In genomic region chr14:23481992-23482813, GRCh38 we compare ENCODE assay signal across 19 cellular contexts. TPM values are rescaled to one million over a fixed set of nuclear protein-coding genes. Genes with fewer than 3 reads are reported as not detected.
A peak's percentile ranks its signal among the peaks of the same experiment; 100 is the strongest.
DNase-seq lines count a peak whose midpoint lies in the region; FAIRE-seq and TF ChIP-seq lines count a peak whose summit lies in the region.
"Had no signal": no experiment of that assay in that cellular context is flagged by ENCODE, and none has a peak within 500 bp of the region (broad histone marks: within the 10 kb centered on the region; RNA-seq: fewer than 3 reads in every experiment).

No MANE protein-coding gene starts in this region.

- no peak overlapping the region for H3K14ac ChIP-seq in H1 (ENCODE audit: insufficient read length)

- CTCF ChIA-PET in H1 (lab: Charles Lee; ENCODE audit: partially characterized antibody), result interaction anchor here (0.6 to 26.8 kb wide), 21 partner anchors 8 to 429 kb away, joined by 3 to 2092 read pairs (median 3); partner anchors contain the start of genes AP1G2, THTPA and ZFHX2

- H3K27ac Mint-ChIP-seq in neural progenitor cell, result no peak overlapping the region
- H3K27ac Mint-ChIP-seq: effector memory CD8-positive, alpha-beta T cell had no signal

- TF ChIP-seq POLR2A in H1 (IDR thresholded peaks at IDR 0.05; ENCODE audit: control extremely low read depth in 1 of 2, low read depth in 2 of 2, low read length in 2 of 2), result no peak
- TF ChIP-seq POLR2A in prostate gland (IDR thresholded peaks at IDR 0.05), result no peak

- H3K18ac ChIP-seq in H1 (ENCODE audit: extremely low read depth, low read length), result peak overlapping the region; percentile 92

- intact Hi-C loops in prostate gland (cut with DNase I), result no loop called here
- intact Hi-C loops in tibial artery (cut with DNase I; ENCODE audit: low total_unique reads), result no loop called here

- H3K23ac ChIP-seq in H1 (ENCODE audit: insufficient read length), result no peak overlapping the region

- peaks cover 53% of the 10 kb centered on the region for H3K4me1 Mint-ChIP-seq in neural progenitor cell

- peak overlapping the region; percentile 69 for H2BK12ac ChIP-seq in H1 (ENCODE audit: low read depth, low read length)

- H4K8ac ChIP-seq in H1 (ENCODE audit: extremely low read depth, insufficient read depth, low read length), result no peak overlapping the region

- peak overlapping the region; percentile 83 for H3K4ac ChIP-seq in H1 (replicated peaks; ENCODE audit: insufficient read length, low read depth, low read length)

- H2BK5ac ChIP-seq in H1 (ENCODE audit: low read depth, low read length), result peak overlapping the region; percentile 95

- WGBS in H1 (ENCODE audit: extremely low coverage in 1 of 2, insufficient coverage in 1 of 2, insufficient read length in 1 of 2, insufficient replicate concordance in 2 of 2, low coverage in 1 of 2, low lambda C conversion rate in 2 of 2, missing lambda C conversion rate in 1 of 2), 2 experiments, result 52% methylated on average over 7 of the region's 7 CpGs; no CpG with 5 or more reads in 1 of the 2 experiments
- WGBS in prostate gland, result 63% methylated on average over 7 of the region's 7 CpGs

- H3K4me3 Mint-ChIP-seq in neural progenitor cell, result peak overlapping the region; percentile 26
- H3K4me3 Mint-ChIP-seq: effector memory CD8-positive, alpha-beta T cell had no signal

- H3K27me3 ChIP-seq in H1 (replicated peaks in 1 of 4; ENCODE audit: control insufficient read depth in 3 of 4, extremely low read depth in 1 of 4, insufficient read depth in 3 of 4, low read length in 3 of 4), result no peaks in the 10 kb centered on the region
- H3K27me3 ChIP-seq in neural progenitor cell, result no peaks in the 10 kb centered on the region
- H3K27me3 ChIP-seq in prostate gland (replicated peaks; ENCODE audit: insufficient read depth), result no peaks in the 10 kb centered on the region
- no peaks in the 10 kb centered on the region for H3K27me3 ChIP-seq in tibial artery
- H3K27me3 ChIP-seq: brain microvascular endothelial cell, ovary, spleen had no signal

- H3K79me2 ChIP-seq in H1 (ENCODE audit: control insufficient read depth in 1 of 2, insufficient read depth in 2 of 2, low read length in 2 of 2) (no peaks in the 10 kb centered on the region), neural progenitor cell (ENCODE audit: low read depth) (no peaks in the 10 kb centered on the region)

- POLR2A ChIA-PET in H1 (lab: Charles Lee; ENCODE audit: partially characterized antibody), result interaction anchor here (0.5 to 22.8 kb wide), 15 partner anchors 10 to 487 kb away, joined by 3 to 944 read pairs (median 5); partner anchors contain the start of genes AP1G2, PABPN1, THTPA and ZFHX2

- peak overlapping the region; percentile 63 for H3K56ac ChIP-seq in H1 (replicated peaks; ENCODE audit: insufficient read length, low read depth, low read length)

- H3K23me2 ChIP-seq in H1 (ENCODE audit: low read depth, low read length), result peaks cover 1% of the 10 kb centered on the region; the same call in 1 of the 2 replicates

- H4K91ac ChIP-seq in H1 (replicated peaks; ENCODE audit: insufficient read length, low read length), result peak overlapping the region; percentile 93

- no peaks in the 10 kb centered on the region for H4K20me1 ChIP-seq in H1 (replicated peaks in 1 of 2; ENCODE audit: control insufficient read depth in 1 of 2, insufficient read depth in 2 of 2, low read length in 2 of 2)
- H4K20me1 ChIP-seq in neural progenitor cell (ENCODE audit: low read depth), result peaks cover 25% of the 10 kb centered on the region

- H3K9ac ChIP-seq in H1 (replicated peaks in 1 of 4; ENCODE audit: extremely low read depth in 1 of 4, low read depth in 3 of 4, low read length in 3 of 4) (peak overlapping the region in 2 of 4 experiments; percentile 8 to 14; a peak in 1 of 7 replicates), neural progenitor cell (no peak overlapping the region)
- H3K9ac ChIP-seq: GM23248 had no signal

- H2AK5ac ChIP-seq in H1 (ENCODE audit: low read depth, low read length), result no peak overlapping the region

- H3F3A ChIP-seq in neural progenitor cell (ENCODE audit: low read depth), result peaks cover 72% of the 10 kb centered on the region

- H2AFZ ChIP-seq in H1 (ENCODE audit: low read length) (no peak overlapping the region), neural progenitor cell (replicated peaks) (no peak overlapping the region)
- H2AFZ ChIP-seq: GM23248 had no signal

- no peak for FAIRE-seq in H1 (lab: Jason Lieb, UNC)

- peak; percentile 20 to 61 for DNase-seq in NCI-H524 (lab: John Stamatoyannopoulos, UW)
- DNase-seq in NCI-H524 treated with DMSO at 0.1 percent for 48 hours (lab: John Stamatoyannopoulos, UW), result no peak
- peak; percentile 62 for DNase-seq in NCI-H1694 treated with DMSO at 0.1 percent for 48 hours (lab: John Stamatoyannopoulos, UW)
- DNase-seq in H1 (ENCODE audit: low read depth in 1 of 2, low spot score in 2 of 2), result peak in 1 of 2 experiments; percentile 53
- peak; percentile 48 for DNase-seq in neural progenitor cell (ENCODE audit: low spot score)
- DNase-seq in prostate gland (ENCODE audit: low spot score), result no peak
- DNase-seq in tibial artery, result no peak
- DNase-seq in NCI-H146 (lab: John Stamatoyannopoulos, UW), result no peak
- DNase-seq: activated naive CD4-positive, alpha-beta T cell; brain microvascular endothelial cell; effector memory CD8-positive, alpha-beta T cell; foreskin melanocyte; NCI-H2171; ovary; spleen; SW 1271 had no signal

- H2BK15ac ChIP-seq in H1 (ENCODE audit: low read length), result peak overlapping the region; percentile 34; the same call in 1 of the 2 replicates

- H3K4me3 ChIP-seq in H1 (ENCODE audit: extremely low read depth in 1 of 4, insufficient read depth in 2 of 4, low read depth in 3 of 4, low read length in 4 of 4), result peak overlapping the region in 2 of 4 experiments; percentile 8 to 33; a peak in 1 of 8 replicates
- H3K4me3 ChIP-seq in neural progenitor cell, result no peak overlapping the region
- no peak overlapping the region for H3K4me3 ChIP-seq in prostate gland
- H3K4me3 ChIP-seq in tibial artery, result no peak overlapping the region
- H3K4me3 ChIP-seq: GM23248, ovary, spleen had no signal

- H3K36me3 Mint-ChIP-seq in neural progenitor cell, result peaks cover 3% of the 10 kb centered on the region

- peaks cover 2% of the 10 kb centered on the region for H3K27me3 Mint-ChIP-seq in neural progenitor cell (ENCODE audit: insufficient read depth, low read depth)
- H3K27me3 Mint-ChIP-seq: effector memory CD8-positive, alpha-beta T cell had no signal

- H3K4me2 ChIP-seq in H1 (ENCODE audit: insufficient read depth in 1 of 2, low read depth in 2 of 2, low read length in 2 of 2) (peak overlapping the region; percentile 63 to 76), neural progenitor cell (no peak overlapping the region)

- H2BK120ac ChIP-seq in H1 (replicated peaks; ENCODE audit: low read depth, low read length), result peak overlapping the region; percentile 34

- TF ChIP-seq EP300 in H1 (IDR thresholded peaks at IDR 0.05; ENCODE audit: borderline replicate concordance in 1 of 2, low read depth in 2 of 2, low read length in 2 of 2), result no peak

- H3K27ac ChIP-seq in H1 (ENCODE audit: low read depth, low read length) (peak overlapping the region; percentile 67; the same call in 1 of the 2 replicates), neural progenitor cell (no peak overlapping the region), prostate gland (no peak overlapping the region), tibial artery (no peak overlapping the region)
- H3K27ac ChIP-seq: brain microvascular endothelial cell, GM23248, ovary, spleen had no signal

- H3K79me1 ChIP-seq in H1 (ENCODE audit: low read depth, low read length), result no peaks in the 10 kb centered on the region

- H4K5ac ChIP-seq in H1 (ENCODE audit: insufficient read length, low read depth, low read length), result peak overlapping the region; percentile 86

- H3K9me3 Mint-ChIP-seq in neural progenitor cell, result no peaks in the 10 kb centered on the region
- H3K9me3 Mint-ChIP-seq: effector memory CD8-positive, alpha-beta T cell had no signal

- peak overlapping the region; percentile 63; the same call in 1 of the 2 replicates for H2BK20ac ChIP-seq in H1 (ENCODE audit: low read length)

- peaks cover 5 to 10% (median 7%) of the 10 kb centered on the region in 4 experiments; a peak in 7 of 8 replicates for H3K36me3 ChIP-seq in H1 (ENCODE audit: control insufficient read depth in 2 of 4, insufficient read depth in 4 of 4, low read length in 3 of 4)
- peaks cover 14% of the 10 kb centered on the region for H3K36me3 ChIP-seq in neural progenitor cell
- peaks cover 0 to 6% of the 10 kb centered on the region in 2 donors for H3K36me3 ChIP-seq in prostate gland
- H3K36me3 ChIP-seq in tibial artery, result peaks cover 8 to 79% (median 13%) of the 10 kb centered on the region in 3 donors
- H3K36me3 ChIP-seq: ovary had no signal

- TF ChIP-seq CTCF in H1 (IDR thresholded peaks at IDR 0.05; ENCODE audit: control extremely low read depth in 1 of 3, insufficient read depth in 1 of 3, low read depth in 1 of 3, low read length in 3 of 3) (peak in 2 of 3 experiments; percentile 60 to 67; a peak in 3 of 4 replicates), neural progenitor cell (IDR thresholded peaks at IDR 0.05) (peak; percentile 47), prostate gland (IDR thresholded peaks at IDR 0.05) (no peak), tibial artery (IDR thresholded peaks at IDR 0.05) (no peak)

- TF ChIP-seq RAD21 in H1 (IDR thresholded peaks at IDR 0.05 in 1 of 2, conservative IDR thresholded peaks at IDR 0.05 in 1 of 2; ENCODE audit: low read depth in 2 of 2, low read length in 2 of 2), result peak; percentile 70 to 77

- H3K9me3 ChIP-seq in H1 (ENCODE audit: insufficient read depth in 2 of 2, low read depth in 1 of 2, low read length in 1 of 2), result no peaks in the 10 kb centered on the region
- H3K9me3 ChIP-seq in neural progenitor cell (ENCODE audit: low read depth), result no peaks in the 10 kb centered on the region
- H3K9me3 ChIP-seq in prostate gland, result no peaks in the 10 kb centered on the region
- H3K9me3 ChIP-seq in tibial artery, result no peaks in the 10 kb centered on the region
- H3K9me3 ChIP-seq: Caco-2, ovary, spleen had no signal

- peaks cover 14 to 46% (median 36%) of the 10 kb centered on the region in 4 experiments for H3K4me1 ChIP-seq in H1 (replicated peaks in 1 of 4; ENCODE audit: control insufficient read depth in 3 of 4, insufficient read depth in 4 of 4, low read length in 3 of 4)
- H3K4me1 ChIP-seq in neural progenitor cell, result peaks cover 40% of the 10 kb centered on the region
- no peaks in the 10 kb centered on the region for H3K4me1 ChIP-seq in prostate gland (replicated peaks)
- H3K4me1 ChIP-seq in tibial artery, result no peaks in the 10 kb centered on the region
- H3K4me1 ChIP-seq: Caco-2 had no signal

RNA-seq across cellular contexts. Expression of gene NGDN, which starts 12.7 kb away (rescaled TPM):
- total RNA-seq in H1 (2021; fragmentation: NEBNext Ultra II Directional; extraction: Animal tissue kit (Norgen Biotek cat#: 25700)), result 48.8 and 56.0 TPM in 2 replicates
- polyA plus RNA-seq in H1 (2011; rRNA removed), result 22.4 and 39.8 TPM in 2 replicates
- polyA plus RNA-seq in H1 (2011; cell fraction: cytosol; rRNA removed), result 65.2 TPM
- polyA plus RNA-seq in H1 (2011; cell fraction: nucleus; rRNA removed), result 25.3 TPM
- polyA plus RNA-seq in H1 (2012, experiment 1 of 2), result 54.0 to 81.0 TPM (median 68.1 TPM) in 4 replicates
- 8.9 TPM for polyA plus RNA-seq in H1 (2012, experiment 2 of 2)
- polyA plus RNA-seq in H1 (2013, experiment 1 of 2), result 78.2 TPM
- 73.8 TPM for polyA plus RNA-seq in H1 (2013, experiment 2 of 2)
- polyA minus RNA-seq in H1 (2011; rRNA and poly(A)+ RNA removed), result 32.5 and 41.8 TPM in 2 replicates
- 12.8 TPM for polyA minus RNA-seq in H1 (2011; cell fraction: cytosol; rRNA and poly(A)+ RNA removed)
- polyA minus RNA-seq in H1 (2011; cell fraction: nucleus; rRNA and poly(A)+ RNA removed), result 35.4 TPM
- total RNA-seq in neural progenitor cell (ENCODE audit: low replicate concordance), result 51.1 and 60.1 TPM in 2 replicates
- 10 to 100 TPM; 33.7 to 37.0 TPM for total RNA-seq in prostate gland

RNA-seq across cellular contexts. Expression of gene MYH7, which starts 46.7 kb away (rescaled TPM):
- total RNA-seq in H1 (2021; fragmentation: NEBNext Ultra II Directional; extraction: Animal tissue kit (Norgen Biotek cat#: 25700)), result not detected in 2 replicates
- 0.02 TPM in 1 of 2 replicates, not detected in the other for polyA plus RNA-seq in H1 (2011; rRNA removed)
- not detected for polyA plus RNA-seq in H1 (2011; cell fraction: cytosol; rRNA removed)
- polyA plus RNA-seq in H1 (2011; cell fraction: nucleus; rRNA removed), result 0.01 TPM
- 0.03 TPM in 1 of 4 replicates, not detected in the others for polyA plus RNA-seq in H1 (2012, experiment 1 of 2)
- polyA plus RNA-seq in H1 (2012, experiment 2 of 2), result not detected
- polyA plus RNA-seq in H1 (2013, experiment 1 of 2), result not detected
- polyA plus RNA-seq in H1 (2013, experiment 2 of 2), result under 0.01 TPM
- not detected in 2 replicates for polyA minus RNA-seq in H1 (2011; rRNA and poly(A)+ RNA removed)
- not detected for polyA minus RNA-seq in H1 (2011; cell fraction: cytosol; rRNA and poly(A)+ RNA removed)
- polyA minus RNA-seq in H1 (2011; cell fraction: nucleus; rRNA and poly(A)+ RNA removed), result not detected
- total RNA-seq in neural progenitor cell (ENCODE audit: low replicate concordance) (0.19 TPM in 1 of 2 replicates, not detected in the other), prostate gland (10 to 100 TPM in 1 of 2 donors, under 1 TPM in 1; 0.28 to 40.1 TPM)
- total RNA-seq: Caco-2, GM23248, mesenteric fat pad had no signal
- polyA plus RNA-seq: GM23248 had no signal

Comparison
In these comparisons a context has a peak if more than half of its experiments do, and no peak if none do; other contexts are left out.
1. DNase-seq: peak in NCI-H524 (2 of 2), NCI-H1694 treated with DMSO at 0.1 percent for 48 hours (single experiment) and neural progenitor cell (single experiment); none in NCI-H524 treated with DMSO at 0.1 percent for 48 hours (single experiment), prostate gland (single experiment), tibial artery (0 of 2) and NCI-H146 (single experiment).
2. CTCF ChIP-seq: peak in H1 (2 of 3) and neural progenitor cell (single experiment); none in prostate gland (0 of 4) and tibial artery (0 of 2).